Comparison of ENCODE assay signal across 12 cellular contexts in the genomic region with DNA sequence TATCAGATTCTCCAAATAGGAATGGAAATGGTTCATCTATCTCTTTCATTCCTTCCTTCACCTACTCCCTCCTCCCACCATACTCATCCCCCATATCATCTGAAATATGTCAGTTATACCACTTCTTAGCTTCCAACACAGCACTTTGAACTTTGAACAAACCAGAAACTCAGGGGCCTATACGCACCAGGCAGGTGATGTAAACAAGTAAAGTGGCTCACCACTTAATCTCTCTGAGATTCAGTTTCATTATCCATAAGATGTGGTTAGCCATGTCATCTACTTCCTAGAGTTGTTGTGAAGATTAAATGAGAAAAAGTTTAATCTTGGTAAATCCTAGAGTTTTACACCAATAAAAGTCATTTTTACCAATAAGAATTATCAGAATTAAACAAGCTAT.
A peak's percentile ranks its signal among the peaks of the same experiment; 100 is the strongest.
DNase-seq lines count a peak whose midpoint lies in the region; ATAC-seq and TF ChIP-seq lines count a peak whose summit lies in the region.
"Had no signal": no experiment of that assay in that cellular context is flagged by ENCODE, and none has a peak within 500 bp of the region (broad histone marks: within the 10 kb centered on the region; RNA-seq: fewer than 3 reads in every experiment).

No MANE protein-coding gene starts in this region.

- intact Hi-C loops in left colon (cut with DNase I, micrococcal nuclease) (no loop called here), Right ventricle myocardium superior (cut with DNase I) (no loop called here)

- peaks cover 9% of the 10 kb centered on the region for H3K36me3 Mint-ChIP-seq in WTC11

- H3K9me3 Mint-ChIP-seq in WTC11 = peaks cover 9% of the 10 kb centered on the region

- ATAC-seq in GM18867 (IDR thresholded peaks at IDR 0.05; ENCODE audit: unreplicated experiment) (peak; percentile 38), HG02610 (IDR thresholded peaks at IDR 0.05; ENCODE audit: unreplicated experiment) (peak; percentile 36), WTC11 (no peak), left colon (peak; percentile 36), Right ventricle myocardium superior (ENCODE audit: poor library complexity) (no peak)

- POLR2A ChIA-PET in WTC11 (lab: Charles Lee) = no interaction called here

- DNase-seq in WTC11 (ENCODE audit: low spot score) (no peak), left colon (no peak), HPDE6-E6E7 (ENCODE audit: extremely low spot score) (no peak), Right ventricle myocardium superior (no peak), AG20443 (ENCODE audit: low spot score) (no peak), GM10266 (ENCODE audit: extremely low spot score) (no peak)
- DNase-seq: activated B cell treated with CpG ODN at 0.5 μM for 24 hours, NCI-H1092 treated with DMSO at 0.1 percent for 48 hours, NCI-H748 treated with DMSO at 0.1 percent for 48 hours, SHP77 treated with DMSO at 0.1 percent for 48 hours had no signal

- 0 out of 2 replicates have a peak overlapping the region, but pooled peaks have one; percentile 37 for H3K27ac Mint-ChIP-seq in WTC11
- H3K27ac Mint-ChIP-seq: activated B cell treated with CpG ODN at 0.5 μM for 24 hours had no signal

- TF ChIP-seq CTCF in WTC11 (IDR thresholded peaks at IDR 0.05) = no peak
- TF ChIP-seq CTCF in GM10266 (IDR thresholded peaks at IDR 0.05; ENCODE audit: control insufficient read depth, insufficient read depth, low read depth, missing control alignments) = no peak

- CTCF ChIA-PET in WTC11 (lab: Charles Lee) = no interaction called here

- no peaks in the 10 kb centered on the region for H3K27me3 Mint-ChIP-seq in WTC11 (ENCODE audit: low read depth)
- H3K27me3 Mint-ChIP-seq: activated B cell treated with CpG ODN at 0.5 μM for 24 hours had no signal

- peaks cover 48% of the 10 kb centered on the region for H3K4me1 Mint-ChIP-seq in WTC11

- H3K4me3 Mint-ChIP-seq in WTC11 = no peak overlapping the region
- H3K4me3 Mint-ChIP-seq: activated B cell treated with CpG ODN at 0.5 μM for 24 hours had no signal

TF ChIP-seq in WTC11, 78 proteins besides CTCF, POLR2A, EP300 and RAD21:
- TF ChIP-seq, protein P1, sequence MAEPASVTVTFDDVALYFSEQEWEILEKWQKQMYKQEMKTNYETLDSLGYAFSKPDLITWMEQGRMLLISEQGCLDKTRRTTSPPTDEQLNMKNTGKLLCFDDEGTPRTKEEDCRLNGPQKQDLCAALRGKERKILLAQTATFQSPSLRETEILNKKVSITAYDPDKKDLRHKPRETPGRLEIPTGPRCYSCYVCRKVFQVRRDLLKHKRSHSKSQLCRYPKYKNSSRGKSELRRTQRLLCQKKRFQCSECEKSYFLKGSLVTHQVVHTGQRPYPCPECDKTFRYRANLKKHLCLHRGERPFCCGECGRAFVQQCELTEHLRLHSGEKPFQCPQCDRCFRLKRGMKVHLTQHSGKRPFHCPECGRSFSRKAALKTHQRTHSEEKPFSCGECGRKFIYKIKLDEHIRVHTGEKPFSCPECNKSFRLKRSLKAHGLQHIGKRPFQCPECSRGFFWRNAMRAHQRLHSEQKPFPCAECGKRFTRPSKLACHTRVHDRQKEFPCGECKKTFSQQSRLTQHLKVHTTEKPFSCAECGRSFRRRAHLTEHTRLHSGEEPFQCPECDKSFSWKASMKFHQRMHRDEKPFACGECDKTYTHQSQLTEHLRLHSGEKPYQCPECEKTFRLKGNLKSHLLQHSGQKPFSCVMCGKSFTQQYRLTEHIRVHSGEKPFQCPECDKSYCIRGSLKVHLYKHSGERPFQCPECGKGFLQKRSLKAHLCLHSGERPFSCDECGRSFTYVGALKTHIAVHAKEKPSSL (CRISPR knock-in tag; conservative IDR thresholded peaks at IDR 0.05) = no peak
- TF ChIP-seq, protein P2, sequence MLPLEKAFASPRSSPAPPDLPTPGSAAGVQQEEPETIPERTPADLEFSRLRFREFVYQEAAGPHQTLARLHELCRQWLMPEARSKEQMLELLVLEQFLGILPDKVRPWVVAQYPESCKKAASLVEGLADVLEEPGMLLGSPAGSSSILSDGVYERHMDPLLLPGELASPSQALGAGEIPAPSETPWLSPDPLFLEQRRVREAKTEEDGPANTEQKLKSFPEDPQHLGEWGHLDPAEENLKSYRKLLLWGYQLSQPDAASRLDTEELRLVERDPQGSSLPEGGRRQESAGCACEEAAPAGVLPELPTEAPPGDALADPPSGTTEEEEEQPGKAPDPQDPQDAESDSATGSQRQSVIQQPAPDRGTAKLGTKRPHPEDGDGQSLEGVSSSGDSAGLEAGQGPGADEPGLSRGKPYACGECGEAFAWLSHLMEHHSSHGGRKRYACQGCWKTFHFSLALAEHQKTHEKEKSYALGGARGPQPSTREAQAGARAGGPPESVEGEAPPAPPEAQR (CRISPR knock-in tag; IDR thresholded peaks at IDR 0.05) = no peak
- TF ChIP-seq ZNF317 (CRISPR knock-in tag; IDR thresholded peaks at IDR 0.05; ENCODE audit: borderline replicate concordance, low read depth) = no peak
- TF ChIP-seq, protein P3, sequence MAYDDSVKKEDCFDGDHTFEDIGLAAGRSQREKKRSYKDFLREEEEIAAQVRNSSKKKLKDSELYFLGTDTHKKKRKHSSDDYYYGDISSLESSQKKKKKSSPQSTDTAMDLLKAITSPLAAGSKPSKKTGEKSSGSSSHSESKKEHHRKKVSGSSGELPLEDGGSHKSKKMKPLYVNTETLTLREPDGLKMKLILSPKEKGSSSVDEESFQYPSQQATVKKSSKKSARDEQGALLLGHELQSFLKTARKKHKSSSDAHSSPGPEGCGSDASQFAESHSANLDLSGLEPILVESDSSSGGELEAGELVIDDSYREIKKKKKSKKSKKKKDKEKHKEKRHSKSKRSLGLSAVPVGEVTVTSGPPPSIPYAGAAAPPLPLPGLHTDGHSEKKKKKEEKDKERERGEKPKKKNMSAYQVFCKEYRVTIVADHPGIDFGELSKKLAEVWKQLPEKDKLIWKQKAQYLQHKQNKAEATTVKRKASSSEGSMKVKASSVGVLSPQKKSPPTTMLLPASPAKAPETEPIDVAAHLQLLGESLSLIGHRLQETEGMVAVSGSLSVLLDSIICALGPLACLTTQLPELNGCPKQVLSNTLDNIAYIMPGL (CRISPR knock-in tag; IDR thresholded peaks at IDR 0.05) = no peak
- TF ChIP-seq, protein P4, sequence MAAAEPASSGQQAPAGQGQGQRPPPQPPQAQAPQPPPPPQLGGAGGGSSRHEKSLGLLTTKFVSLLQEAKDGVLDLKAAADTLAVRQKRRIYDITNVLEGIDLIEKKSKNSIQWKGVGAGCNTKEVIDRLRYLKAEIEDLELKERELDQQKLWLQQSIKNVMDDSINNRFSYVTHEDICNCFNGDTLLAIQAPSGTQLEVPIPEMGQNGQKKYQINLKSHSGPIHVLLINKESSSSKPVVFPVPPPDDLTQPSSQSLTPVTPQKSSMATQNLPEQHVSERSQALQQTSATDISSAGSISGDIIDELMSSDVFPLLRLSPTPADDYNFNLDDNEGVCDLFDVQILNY (CRISPR knock-in tag; IDR thresholded peaks at IDR 0.05) = no peak
- TF ChIP-seq NR2C2 (CRISPR knock-in tag; IDR thresholded peaks at IDR 0.05) = no peak
- no peak for TF ChIP-seq MYBL2 (CRISPR knock-in tag; IDR thresholded peaks at IDR 0.05)
- TF ChIP-seq, protein P5, sequence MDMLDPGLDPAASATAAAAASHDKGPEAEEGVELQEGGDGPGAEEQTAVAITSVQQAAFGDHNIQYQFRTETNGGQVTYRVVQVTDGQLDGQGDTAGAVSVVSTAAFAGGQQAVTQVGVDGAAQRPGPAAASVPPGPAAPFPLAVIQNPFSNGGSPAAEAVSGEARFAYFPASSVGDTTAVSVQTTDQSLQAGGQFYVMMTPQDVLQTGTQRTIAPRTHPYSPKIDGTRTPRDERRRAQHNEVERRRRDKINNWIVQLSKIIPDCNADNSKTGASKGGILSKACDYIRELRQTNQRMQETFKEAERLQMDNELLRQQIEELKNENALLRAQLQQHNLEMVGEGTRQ (CRISPR knock-in tag; IDR thresholded peaks at IDR 0.05) = no peak
- no peak for TF ChIP-seq ZNF263 (CRISPR knock-in tag; IDR thresholded peaks at IDR 0.05; ENCODE audit: low read depth)
- TF ChIP-seq JUN (CRISPR knock-in tag; IDR thresholded peaks at IDR 0.05) = no peak
- no peak for TF ChIP-seq SMAD4 (CRISPR knock-in tag; IDR thresholded peaks at IDR 0.05)
- TF ChIP-seq ESRRA (CRISPR knock-in tag; IDR thresholded peaks at IDR 0.05; ENCODE audit: borderline replicate concordance) = no peak
- TF ChIP-seq, protein P6, sequence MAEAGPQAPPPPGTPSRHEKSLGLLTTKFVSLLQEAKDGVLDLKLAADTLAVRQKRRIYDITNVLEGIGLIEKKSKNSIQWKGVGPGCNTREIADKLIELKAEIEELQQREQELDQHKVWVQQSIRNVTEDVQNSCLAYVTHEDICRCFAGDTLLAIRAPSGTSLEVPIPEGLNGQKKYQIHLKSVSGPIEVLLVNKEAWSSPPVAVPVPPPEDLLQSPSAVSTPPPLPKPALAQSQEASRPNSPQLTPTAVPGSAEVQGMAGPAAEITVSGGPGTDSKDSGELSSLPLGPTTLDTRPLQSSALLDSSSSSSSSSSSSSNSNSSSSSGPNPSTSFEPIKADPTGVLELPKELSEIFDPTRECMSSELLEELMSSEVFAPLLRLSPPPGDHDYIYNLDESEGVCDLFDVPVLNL (CRISPR knock-in tag; IDR thresholded peaks at IDR 0.05; ENCODE audit: borderline replicate concordance, low read depth) = no peak
- no peak for TF ChIP-seq ETV6 (CRISPR knock-in tag; IDR thresholded peaks at IDR 0.05)

Comparison
In these comparisons a context has a peak if more than half of its experiments do, and no peak if none do; other contexts are left out.
1. ATAC-seq: peak in GM18867 (single experiment), HG02610 (single experiment) and left colon (single experiment); none in WTC11 (single experiment) and Right ventricle myocardium superior (single experiment).